ENCODE assay signal across 8 cellular contexts in genomic region chr19:32407004-32407992, GRCh38. TPM values are rescaled to one million over a fixed set of nuclear protein-coding genes. Genes with fewer than 3 reads are reported as not detected.
DNase-seq lines count a peak whose midpoint lies in the region; ATAC-seq and TF ChIP-seq lines count a peak whose summit lies in the region.

No MANE protein-coding gene starts in this region.

- TF ChIP-seq CTCF in progenitor cell of endocrine pancreas (IDR thresholded peaks at IDR 0.05; ENCODE audit: unreplicated experiment) = no peak

- H3K4me1 Mint-ChIP-seq in progenitor cell of endocrine pancreas (ENCODE audit: low read depth) = peaks cover 45% of the 10 kb centered on the region

- H3K27ac Mint-ChIP-seq in progenitor cell of endocrine pancreas = peak overlapping the region; percentile 96

- H3K9me3 ChIP-seq in HAP-1 = no peaks in the 10 kb centered on the region
- H3K9me3 ChIP-seq in neuronal stem cell (replicated peaks in 1 of 2; ENCODE audit: control insufficient read depth in 2 of 2, insufficient read depth in 1 of 2, low read depth in 1 of 2, low read length in 2 of 2) = no peaks in the 10 kb centered on the region

- H3K4me3 ChIP-seq in HAP-1 = peak overlapping the region; percentile 97; the same call in 1 of the 2 replicates
- peak overlapping the region in 1 of 2 donors; percentile 98 for H3K4me3 ChIP-seq in neuronal stem cell (ENCODE audit: low read length in 2 of 2)

- no peak overlapping the region for H4K91ac ChIP-seq in neuronal stem cell (ENCODE audit: low read depth, low read length, poor library complexity)

- no CpG with 5 or more reads among the region's 19 CpGs for WGBS in neuronal stem cell (ENCODE audit: extremely low coverage in 2 of 2, insufficient read length in 2 of 2, insufficient replicate concordance in 1 of 2), 2 donors

- H3K4me2 ChIP-seq in neuronal stem cell (ENCODE audit: insufficient read depth, low read length, poor library complexity, severe bottlenecking) = no peak overlapping the region

- in situ Hi-C loops in HAP-1 (cut with MboI; ENCODE audit: low sequenced_read_pairs) = no loop called here

- peaks cover 4% of the 10 kb centered on the region for H3K4me1 ChIP-seq in HAP-1
- H3K4me1 ChIP-seq in neuronal stem cell (ENCODE audit: control insufficient read depth in 2 of 2, insufficient read depth in 1 of 2, low read depth in 1 of 2, low read length in 2 of 2) = peaks cover 7 to 9% of the 10 kb centered on the region in 2 donors

- no peak overlapping the region for H3K18ac ChIP-seq in neuronal stem cell (ENCODE audit: low read length)

- ATAC-seq in GM18867 (IDR thresholded peaks at IDR 0.05; ENCODE audit: unreplicated experiment) (no peak), GM18505 (IDR thresholded peaks at IDR 0.05; ENCODE audit: unreplicated experiment) (no peak)

- no peak overlapping the region for H2BK120ac ChIP-seq in neuronal stem cell (ENCODE audit: low read depth, low read length)

- H3K27ac ChIP-seq in neuronal stem cell (replicated peaks; ENCODE audit: low read length) = no peak overlapping the region

- H3K4ac ChIP-seq in neuronal stem cell (ENCODE audit: low read length) = no peak overlapping the region

- no peak for TF ChIP-seq POLR2A in GM18505 (IDR thresholded peaks at IDR 0.05; ENCODE audit: borderline replicate concordance, extremely low read depth, insufficient read depth, insufficient read length)

- no peaks in the 10 kb centered on the region for H3K9me3 Mint-ChIP-seq in progenitor cell of endocrine pancreas (ENCODE audit: low read depth)

- H3K36me3 Mint-ChIP-seq in progenitor cell of endocrine pancreas (ENCODE audit: insufficient read depth) = peaks cover 23% of the 10 kb centered on the region

- H3K36me3 ChIP-seq in HAP-1 (replicated peaks) (peaks cover 33% of the 10 kb centered on the region), neuronal stem cell (replicated peaks in 1 of 2; ENCODE audit: control insufficient read depth in 2 of 2, insufficient read depth in 2 of 2, low read length in 2 of 2) (peaks cover 12 to 53% of the 10 kb centered on the region in 2 donors)

- H3K27me3 ChIP-seq in HAP-1 (ENCODE audit: low read depth) = no peaks in the 10 kb centered on the region
- H3K27me3 ChIP-seq in neuronal stem cell (ENCODE audit: control insufficient read depth in 3 of 3, insufficient read depth in 3 of 3, low read depth in 1 of 3, low read length in 3 of 3) = no peaks in the 10 kb centered on the region

- H3K9ac ChIP-seq in neuronal stem cell (ENCODE audit: low read depth, low read length, poor library complexity) = no peak overlapping the region

- H3K4me3 Mint-ChIP-seq in progenitor cell of endocrine pancreas (ENCODE audit: low read depth) = peak overlapping the region; percentile 84

- no peak overlapping the region for H2BK15ac ChIP-seq in neuronal stem cell (ENCODE audit: low read length)

- no peak overlapping the region for H2AFZ ChIP-seq in neuronal stem cell (ENCODE audit: low read length)

- H3K14ac ChIP-seq in neuronal stem cell (ENCODE audit: low read length) = no peak overlapping the region

- no peaks in the 10 kb centered on the region for H3K27me3 Mint-ChIP-seq in progenitor cell of endocrine pancreas

- H2AK5ac ChIP-seq in neuronal stem cell (ENCODE audit: low read depth, low read length) = no peak overlapping the region

- no peak overlapping the region for H2BK5ac ChIP-seq in neuronal stem cell (ENCODE audit: low read length)

- no peak overlapping the region for H2BK12ac ChIP-seq in neuronal stem cell (ENCODE audit: low read length)

- no peak for DNase-seq in HAP-1 (ENCODE audit: low spot score in 2 of 2)
- DNase-seq in RKO (ENCODE audit: low spot score) = peak; percentile 80
- DNase-seq in fibroblast of gingiva (ENCODE audit: low read depth) = peak; percentile 77
- DNase-seq in progenitor cell of endocrine pancreas (ENCODE audit: low spot score, unreplicated experiment) = no peak
- no peak for DNase-seq in neuronal stem cell (ENCODE audit: low spot score)
- DNase-seq in stimulated activated CD4-positive, alpha-beta T cell treated with anti-CD3 and anti-CD28 coated beads, Interleukin-15, amount 100 ng/mL, for 24 hours = no peak

- H3K79me1 ChIP-seq in neuronal stem cell (ENCODE audit: low read depth, low read length) = peaks cover 5% of the 10 kb centered on the region

- H4K8ac ChIP-seq in neuronal stem cell (ENCODE audit: low read depth, low read length) = no peak overlapping the region

- H3K23ac ChIP-seq in neuronal stem cell (ENCODE audit: low read depth, low read length, poor library complexity) = no peak overlapping the region

RNA-seq across cellular contexts. Expression of gene DPY19L3, which starts 1.7 kb away (rescaled TPM):
- 205 and 213 TPM in 2 replicates for total RNA-seq in progenitor cell of endocrine pancreas
- polyA plus RNA-seq in neuronal stem cell (2013, experiment 1 of 2) = 23.3 TPM
- polyA plus RNA-seq in neuronal stem cell (2013, experiment 2 of 2) = 24.2 TPM

Comparison
In these comparisons a context has a peak if more than half of its experiments do, and no peak if none do; other contexts are left out.
1. DNase-seq: peak in RKO (single experiment) and fibroblast of gingiva (single experiment); none in HAP-1 (0 of 2), progenitor cell of endocrine pancreas (single experiment), neuronal stem cell (single experiment) and stimulated activated CD4-positive, alpha-beta T cell treated with anti-CD3 and anti-CD28 coated beads, Interleukin-15, amount 100 ng/mL, for 24 hours (single experiment).